In the genomic region with DNA sequence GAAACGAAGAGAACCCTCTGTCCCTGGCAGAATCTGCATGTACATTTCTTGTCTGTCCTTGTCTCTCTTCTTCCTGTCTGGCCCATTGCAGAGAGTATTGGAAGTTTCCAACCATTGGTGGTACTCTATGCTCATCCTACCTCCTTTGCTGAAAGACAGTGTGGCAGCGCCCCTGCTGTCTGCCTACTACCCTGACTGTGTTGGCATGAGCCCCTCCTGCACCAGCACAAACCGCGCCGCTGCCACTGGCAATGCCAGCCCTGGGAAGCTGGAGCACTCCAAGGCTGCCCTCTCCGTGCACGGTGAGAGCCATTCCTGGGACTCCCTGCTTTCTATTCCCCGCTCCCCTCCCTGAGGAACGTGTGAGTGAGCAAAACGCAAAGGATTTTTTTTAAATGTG, we compare ENCODE assay signal across 25 cellular contexts.
"Had no signal": no experiment of that assay in that cellular context is flagged by ENCODE, and none has a peak within 500 bp of the region (broad histone marks: within the 10 kb centered on the region; RNA-seq: fewer than 3 reads in every experiment).

No MANE protein-coding gene starts in this region.

- H3K4me3 Mint-ChIP-seq: activated B cell treated with CpG ODN at 0.5 μM for 24 hours; activated CD4-positive, alpha-beta T cell treated with anti-CD3 and anti-CD28 coated beads, Interleukin-2, amount 10 ng/mL, durations not matched to agents 24 days and 14 days; activated T-cell treated with anti-CD3 and anti-CD28 coated beads, Interleukin-2, amount 50 U/mL, for 4 hours; T-helper 17 cell had no signal

- H3K27ac ChIP-seq: KMS-11 had no signal

- H3K27me3 Mint-ChIP-seq: activated B cell treated with CpG ODN at 0.5 μM for 24 hours; activated CD4-positive, alpha-beta T cell treated with anti-CD3 and anti-CD28 coated beads, Interleukin-2, amount 10 ng/mL, durations not matched to agents 24 days and 14 days; T-helper 17 cell had no signal

- H3K9me3 ChIP-seq: MG63 had no signal

- DNase-seq: activated B cell treated with CpG ODN at 0.5 μM for 24 hours; activated CD4-positive, alpha-beta T cell treated with anti-CD3 and anti-CD28 coated beads for 1 hour; activated CD4-positive, alpha-beta T cell treated with anti-CD3 and anti-CD28 coated beads, Interleukin-2, amount 10 ng/mL, durations not matched to agents 24 days and 14 days; activated CD4-positive, alpha-beta T cell treated with anti-CD3 and anti-CD28 coated beads, Interleukin-2, amount 50 U/mL, for 48 hours; activated effector memory CD4-positive, alpha-beta T cell treated with anti-CD3 and anti-CD28 coated beads, Interleukin-2, amount 50 U/mL, for 16 hours; activated naive CD4-positive, alpha-beta T cell treated with Interleukin-2 at 50 U/mL for 16 hours; activated T-cell treated with anti-CD3 and anti-CD28 coated beads, Interleukin-2, amount 50 U/mL, for 4 hours; anterior cingulate cortex; cerebellar nuclear complex; MG63; MV-4-11; NCI-H1092 treated with DMSO at 0.1 percent for 48 hours; NCI-H1417 treated with DMSO at 0.1 percent for 48 hours; NCI-H1694; NCI-H2029; NCI-H2107; NCI-H2171 treated with DMSO at 0.1 percent for 48 hours; NCI-H510A treated with DMSO at 0.1 percent for 48 hours; NCI-H69; NK-92 treated with Interleukin-12 subunit alpha and Interleukin-12 subunit beta, amount 100 ng/mL, for 24 hours; SHP77; T-helper 17 cell; T-helper 9 cell had no signal

- H3K4me2 ChIP-seq: KMS-11 had no signal

- H3K27me3 ChIP-seq: MG63 had no signal

- H3K9ac ChIP-seq: KMS-11 had no signal

- H3K4me1 Mint-ChIP-seq: activated CD4-positive, alpha-beta T cell treated with anti-CD3 and anti-CD28 coated beads, Interleukin-2, amount 10 ng/mL, durations not matched to agents 24 days and 14 days; T-helper 17 cell had no signal

- ATAC-seq: activated naive CD4-positive, alpha-beta T cell treated with anti-CD3 and anti-CD28 coated beads, Interleukin-2, amount 50 U/mL, for 72 hours; activated T-cell treated with anti-CD3 and anti-CD28 coated beads, Interleukin-2, amount 50 U/mL, for 4 hours; T-helper 17 cell had no signal

- H3K36me3 ChIP-seq: MG63 had no signal

- H3K4me3 ChIP-seq: MG63 had no signal

- H3K9me3 Mint-ChIP-seq: activated B cell treated with CpG ODN at 0.5 μM for 24 hours; activated CD4-positive, alpha-beta T cell treated with anti-CD3 and anti-CD28 coated beads, Interleukin-2, amount 10 ng/mL, durations not matched to agents 24 days and 14 days; activated naive CD4-positive, alpha-beta T cell treated with anti-CD3 and anti-CD28 coated beads, Interleukin-2, amount 50 U/mL, for 72 hours; activated T-cell treated with anti-CD3 and anti-CD28 coated beads, Interleukin-2, amount 50 U/mL, for 4 hours had no signal

- H3K27ac Mint-ChIP-seq: activated B cell treated with CpG ODN at 0.5 μM for 24 hours; activated CD4-positive, alpha-beta T cell treated with anti-CD3 and anti-CD28 coated beads, Interleukin-2, amount 10 ng/mL, durations not matched to agents 24 days and 14 days; activated naive CD4-positive, alpha-beta T cell treated with anti-CD3 and anti-CD28 coated beads, Interleukin-2, amount 50 U/mL, for 72 hours; T-helper 17 cell had no signal
